Comparison of ENCODE assay signal across 8 cellular contexts in the genomic region with DNA sequence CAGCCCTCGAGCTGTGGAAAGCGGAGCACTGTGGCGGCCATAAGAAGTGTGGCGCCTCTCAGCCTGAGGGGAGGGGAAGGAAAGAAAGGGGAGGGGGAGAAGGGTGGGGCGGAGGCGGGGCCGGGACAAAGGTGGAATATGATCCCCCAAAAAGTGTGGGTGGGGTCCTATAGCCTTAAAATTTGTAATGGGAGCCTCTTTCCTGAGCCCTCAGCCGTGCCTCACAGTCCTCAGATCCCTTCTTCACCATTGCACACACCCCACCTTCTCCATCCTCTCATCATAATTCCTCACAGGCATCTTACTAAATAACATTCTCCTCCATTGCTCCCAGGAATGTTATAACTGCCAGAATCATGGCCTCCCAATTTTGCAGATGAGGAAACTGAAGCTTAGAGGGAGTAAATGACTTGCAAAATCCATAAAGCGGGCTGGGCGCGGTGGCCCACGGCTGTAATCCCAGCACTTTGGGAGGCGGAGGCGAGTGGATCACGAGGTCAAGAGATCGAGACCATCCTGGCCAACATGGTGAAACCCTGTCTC.
A peak's percentile ranks its signal among the peaks of the same experiment; 100 is the strongest.
DNase-seq lines count a peak whose midpoint lies in the region; ATAC-seq, FAIRE-seq and TF ChIP-seq lines count a peak whose summit lies in the region.

No MANE protein-coding gene starts in this region.

- peak; percentile 5 for ATAC-seq in GM19438 (IDR thresholded peaks at IDR 0.05; ENCODE audit: low read depth, unreplicated experiment)
- no peak for ATAC-seq in GM18858 (IDR thresholded peaks at IDR 0.05; ENCODE audit: unreplicated experiment)
- ATAC-seq in HG03521 (IDR thresholded peaks at IDR 0.05; ENCODE audit: unreplicated experiment): no peak

- H3K36me3 ChIP-seq in KOPT-K1 (ENCODE audit: insufficient read depth, low read length): no peaks in the 10 kb centered on the region

- no peaks in the 10 kb centered on the region for H3K9me3 Mint-ChIP-seq in dendritic cell treated with granulocyte-macrophage colony-stimulating factor and Interleukin-4, amounts not matched to agents 40 ng/mL and 50 ng/mL, for 4 days
- H3K9me3 Mint-ChIP-seq in nephron: no peaks in the 10 kb centered on the region

- peaks cover 22% of the 10 kb centered on the region for H3K36me3 Mint-ChIP-seq in dendritic cell treated with granulocyte-macrophage colony-stimulating factor and Interleukin-4, amounts not matched to agents 40 ng/mL and 50 ng/mL, for 4 days (ENCODE audit: low read depth)
- peaks cover 4% of the 10 kb centered on the region for H3K36me3 Mint-ChIP-seq in nephron (ENCODE audit: low read depth)

- TF ChIP-seq POLR2A in H54 (IDR thresholded peaks at IDR 0.05; ENCODE audit: low read depth, low read length): no peak

- H3K9me3 ChIP-seq in KOPT-K1 (ENCODE audit: insufficient read depth, low read length, poor library complexity, severe bottlenecking): no peaks in the 10 kb centered on the region

- H3K27ac ChIP-seq in KOPT-K1 (ENCODE audit: low read depth, low read length, poor library complexity, severe bottlenecking): peak overlapping the region; percentile 78

- TF ChIP-seq CTCF in nephron (IDR thresholded peaks at IDR 0.05; ENCODE audit: unreplicated experiment in 3 of 3): no peak

- peaks cover 43% of the 10 kb centered on the region for H3K4me1 Mint-ChIP-seq in dendritic cell treated with granulocyte-macrophage colony-stimulating factor and Interleukin-4, amounts not matched to agents 40 ng/mL and 50 ng/mL, for 4 days (ENCODE audit: low read depth)
- peaks cover 28% of the 10 kb centered on the region for H3K4me1 Mint-ChIP-seq in nephron

- peak overlapping the region; percentile 92 for H3K4me3 Mint-ChIP-seq in dendritic cell treated with granulocyte-macrophage colony-stimulating factor and Interleukin-4, amounts not matched to agents 40 ng/mL and 50 ng/mL, for 4 days
- H3K4me3 Mint-ChIP-seq in nephron: peak overlapping the region; percentile 97 to 99 (median 97)

- H3K27ac Mint-ChIP-seq in dendritic cell treated with granulocyte-macrophage colony-stimulating factor and Interleukin-4, amounts not matched to agents 40 ng/mL and 50 ng/mL, for 4 days: peak overlapping the region; percentile 94
- H3K27ac Mint-ChIP-seq in nephron: peak overlapping the region; percentile 27 to 99 (median 80)

- DNase-seq in DMS153 (lab: John Stamatoyannopoulos, UW): no peak
- DNase-seq in H54 (ENCODE audit: insufficient read length, low spot score): no peak

- no peak for FAIRE-seq in H54 (lab: Jason Lieb, UNC)

- intact Hi-C loops in dendritic cell treated with granulocyte-macrophage colony-stimulating factor and Interleukin-4, amounts not matched to agents 40 ng/mL and 50 ng/mL, for 4 days (cut with micrococcal nuclease): loop anchor here (1.0 kb wide), 1 partner anchor 18 kb away; no protein-coding TSS in a partner anchor

- H3K27me3 Mint-ChIP-seq in dendritic cell treated with granulocyte-macrophage colony-stimulating factor and Interleukin-4, amounts not matched to agents 40 ng/mL and 50 ng/mL, for 4 days: peaks cover 5% of the 10 kb centered on the region
- H3K27me3 Mint-ChIP-seq in nephron (ENCODE audit: low read depth): no peaks in the 10 kb centered on the region
